ENCODE assay signal across 24 cellular contexts in the genomic region with DNA sequence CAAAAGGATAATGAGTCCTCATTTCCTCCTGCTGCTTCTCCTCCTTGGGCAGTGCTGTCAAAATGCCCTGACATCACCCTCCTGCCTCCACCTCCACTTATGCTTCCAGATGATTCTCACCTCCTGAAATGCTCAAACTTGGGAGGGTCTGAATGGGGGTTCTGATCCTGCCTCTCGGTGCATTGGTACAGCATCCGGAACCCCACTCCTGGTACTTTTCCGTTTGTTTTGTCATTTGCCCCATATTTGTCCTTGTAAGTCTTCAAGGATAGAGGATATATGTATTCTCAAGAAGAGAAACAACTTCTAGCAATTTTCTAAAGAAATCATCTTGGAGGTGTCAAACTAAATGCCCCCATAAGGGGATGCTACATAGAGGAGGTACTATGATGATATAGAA.
"Had no signal": no experiment of that assay in that cellular context is flagged by ENCODE, and none has a peak within 500 bp of the region (broad histone marks: within the 10 kb centered on the region; RNA-seq: fewer than 3 reads in every experiment).

No MANE protein-coding gene starts in this region.

- H3K27ac Mint-ChIP-seq: mesothelial cell of epicardium, naive B cell had no signal

- H3K27me3 ChIP-seq: esophagus squamous epithelium, gastrocnemius medialis, left lung had no signal

- H3K36me3 ChIP-seq: esophagus squamous epithelium, gastrocnemius medialis, heart right ventricle, left lung, lower lobe of right lung had no signal

- ATAC-seq: esophagus mucosa, gastrocnemius medialis, heart right ventricle, left cardiac atrium, left lung, left ventricle myocardium superior, lower lobe of right lung, mucosa of descending colon had no signal

- DNase-seq: dermis blood vessel endothelial cell; dorsolateral prefrontal cortex; effector CD4-positive, alpha-beta T cell; effector memory CD4-positive, alpha-beta T cell; erythroblast; esophagus squamous epithelium; foreskin fibroblast; foreskin melanocyte; gastrocnemius medialis; glutamatergic neuron; head of caudate nucleus; heart right ventricle; hippocampal formation; left cardiac atrium; left lung; left ventricle myocardium superior; lower lobe of right lung; mesenchymal stem cell; mucosa of descending colon; naive B cell had no signal

- H3K4me1 Mint-ChIP-seq: mesothelial cell of epicardium, naive B cell had no signal

- H3K9me3 ChIP-seq: gastrocnemius medialis had no signal

- H3K4me3 Mint-ChIP-seq: mesothelial cell of epicardium, naive B cell had no signal

- H3K4me3 ChIP-seq: coronary artery, dorsolateral prefrontal cortex, esophagus squamous epithelium, gastrocnemius medialis, heart right ventricle, left lung, lower lobe of right lung, mucosa of descending colon had no signal

- H3K4me1 ChIP-seq: esophagus squamous epithelium, gastrocnemius medialis, heart right ventricle, left lung, lower lobe of right lung had no signal

- H3K27ac ChIP-seq: coronary artery, dorsolateral prefrontal cortex, epithelial cell of prostate, esophagus squamous epithelium, gastrocnemius medialis, heart right ventricle, left lung, lower lobe of right lung had no signal

- H3K36me3 Mint-ChIP-seq: mesothelial cell of epicardium, naive B cell had no signal
